ENCODE assay signal across 2 cellular contexts in genomic region chr21:45283019-45283610, GRCh38.
TF ChIP-seq lines count a peak whose summit lies in the region.

No MANE protein-coding gene starts in this region.

TF ChIP-seq in IMR-90, 13 proteins besides CTCF, POLR2A, EP300 and RAD21:
- TF ChIP-seq MAFK (IDR thresholded peaks at IDR 0.05; ENCODE audit: low read depth, low read length) (no peak), RFX5 (IDR thresholded peaks at IDR 0.05; ENCODE audit: low read depth, low read length) (no peak), NFE2L2 (IDR thresholded peaks at IDR 0.05; ENCODE audit: low read depth, low read length) (no peak), FOS (IDR thresholded peaks at IDR 0.05; ENCODE audit: low read depth, low read length) (no peak), BHLHE40 (IDR thresholded peaks at IDR 0.05; ENCODE audit: low read depth, low read length) (no peak), CHD1 (IDR thresholded peaks at IDR 0.05; ENCODE audit: low read depth, low read length) (no peak), SMC3 (IDR thresholded peaks at IDR 0.05; ENCODE audit: low read depth, low read length) (no peak), MAZ (IDR thresholded peaks at IDR 0.05; ENCODE audit: borderline replicate concordance, low read depth, low read length) (no peak), USF2 (IDR thresholded peaks at IDR 0.05; ENCODE audit: low read depth, low read length) (no peak), CEBPB (IDR thresholded peaks at IDR 0.05; ENCODE audit: low read depth, low read length) (no peak), ELK1 (IDR thresholded peaks at IDR 0.05; ENCODE audit: borderline replicate concordance, low read depth, low read length) (no peak), MXI1 (IDR thresholded peaks at IDR 0.05; ENCODE audit: borderline replicate concordance, low read depth, low read length) (no peak), RCOR1 (IDR thresholded peaks at IDR 0.05; ENCODE audit: insufficient replicate concordance, low read length) (no peak)

TF ChIP-seq in WTC11, 78 proteins besides CTCF, POLR2A, EP300 and RAD21:
- no peak for TF ChIP-seq ZNF512 (CRISPR knock-in tag; IDR thresholded peaks at IDR 0.05; ENCODE audit: borderline replicate concordance)
- no peak for TF ChIP-seq ZNF423 (CRISPR knock-in tag; IDR thresholded peaks at IDR 0.05)
- no peak for TF ChIP-seq PREB (CRISPR knock-in tag; IDR thresholded peaks at IDR 0.05; ENCODE audit: borderline replicate concordance)
- no peak for TF ChIP-seq FOXJ3 (CRISPR knock-in tag; IDR thresholded peaks at IDR 0.05; ENCODE audit: borderline replicate concordance)
- no peak for TF ChIP-seq HMGA2 (CRISPR knock-in tag; IDR thresholded peaks at IDR 0.05)
- no peak for TF ChIP-seq PRRX2 (CRISPR knock-in tag; IDR thresholded peaks at IDR 0.05)
- no peak for TF ChIP-seq GRHL2 (CRISPR knock-in tag; IDR thresholded peaks at IDR 0.05; ENCODE audit: insufficient replicate concordance, severe bottlenecking)
- no peak for TF ChIP-seq SP1 (CRISPR knock-in tag; conservative IDR thresholded peaks at IDR 0.05)
- TF ChIP-seq ZNF232 (CRISPR knock-in tag; IDR thresholded peaks at IDR 0.05), result no peak
- no peak for TF ChIP-seq ERG (CRISPR knock-in tag; IDR thresholded peaks at IDR 0.05)
- no peak for TF ChIP-seq KAT7 (CRISPR knock-in tag; IDR thresholded peaks at IDR 0.05; ENCODE audit: borderline replicate concordance)
